1 cellular context compared by ENCODE assay signal in the genomic region with DNA sequence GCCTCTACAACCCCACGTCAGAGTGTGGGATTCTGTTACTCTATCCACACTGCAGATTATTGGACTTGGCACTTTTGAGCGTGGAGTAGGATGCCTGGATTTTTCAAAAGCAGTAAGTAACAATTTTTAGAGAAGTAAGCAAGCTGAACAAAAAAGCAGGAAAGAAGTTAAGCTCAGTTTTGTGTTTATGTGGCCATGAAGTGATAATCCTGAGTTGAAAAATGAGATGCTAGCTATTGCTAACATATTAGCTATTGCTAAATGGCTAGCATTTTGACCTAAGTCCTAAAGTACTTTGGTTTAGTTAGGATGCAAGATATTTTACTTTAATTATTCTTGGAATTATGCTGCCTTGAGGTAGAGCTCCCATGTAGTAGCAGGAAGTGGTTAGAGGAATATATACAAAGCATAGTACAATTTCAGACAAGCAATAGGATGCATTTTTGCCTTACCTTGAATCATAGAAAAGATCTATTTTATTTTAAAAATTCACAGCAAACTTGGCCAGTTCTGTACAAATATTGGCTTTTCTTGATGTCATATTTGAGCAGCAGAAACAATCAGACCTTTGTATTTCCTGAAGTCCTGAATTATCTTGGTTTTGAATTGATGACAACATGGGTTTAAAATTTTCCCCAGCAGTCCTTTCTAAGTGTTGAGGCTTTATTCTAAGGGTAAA.
A peak's percentile ranks its signal among the peaks of the same experiment; 100 is the strongest.
TF ChIP-seq lines count a peak whose summit lies in the region.

No MANE protein-coding gene starts in this region.

TF ChIP-seq in HepG2, 621 proteins besides CTCF, POLR2A, EP300 and RAD21 (continues in another document):
- TF ChIP-seq HMG20A (CRISPR knock-in tag; IDR thresholded peaks at IDR 0.05; ENCODE audit: borderline replicate concordance) (peak; percentile 61; the same call in 1 of the 2 replicates), NFIB (CRISPR knock-in tag; IDR thresholded peaks at IDR 0.05; ENCODE audit: borderline replicate concordance) (no peak), TBX3 (IDR thresholded peaks at IDR 0.05; ENCODE audit: borderline replicate concordance) (no peak), NFE2L1 (CRISPR knock-in tag; IDR thresholded peaks at IDR 0.05; ENCODE audit: borderline replicate concordance) (no peak), ZNF660 (CRISPR knock-in tag; IDR thresholded peaks at IDR 0.05; ENCODE audit: borderline replicate concordance, low read depth) (no peak), ARNTL (CRISPR knock-in tag; IDR thresholded peaks at IDR 0.05) (no peak), MXI1 (IDR thresholded peaks at IDR 0.05; ENCODE audit: borderline replicate concordance, low read depth, low read length) (no peak), FOXA3 (CRISPR knock-in tag; IDR thresholded peaks at IDR 0.05) (peak; percentile 36; the same call in 1 of the 2 replicates), SRSF9 (IDR thresholded peaks at IDR 0.05; ENCODE audit: borderline replicate concordance, insufficient read depth, low read depth, low read length, poor library complexity, severe bottlenecking) (no peak), SMARCE1 (IDR thresholded peaks at IDR 0.05; ENCODE audit: borderline replicate concordance) (no peak), HNF4G (IDR thresholded peaks at IDR 0.05; ENCODE audit: borderline replicate concordance, low read depth, low read length) (peak; percentile 3; the same call in 1 of the 2 replicates), HNF4G (CRISPR knock-in tag; IDR thresholded peaks at IDR 0.05; ENCODE audit: borderline replicate concordance, low read depth) (no peak), DPF2 (CRISPR knock-in tag; IDR thresholded peaks at IDR 0.05; ENCODE audit: borderline replicate concordance, low read depth) (no peak), NAIF1 (CRISPR knock-in tag; IDR thresholded peaks at IDR 0.05; ENCODE audit: borderline replicate concordance) (0 out of 2 replicates have a peak, but pooled peaks have one; percentile 16), ZNF546 (CRISPR knock-in tag; conservative IDR thresholded peaks at IDR 0.05) (no peak), CREB1 (IDR thresholded peaks at IDR 0.05) (no peak), CREB1 (CRISPR knock-in tag; IDR thresholded peaks at IDR 0.05) (peak; percentile 65), ELF3 (CRISPR knock-in tag; IDR thresholded peaks at IDR 0.05) (peak; percentile 78), SAP130 (CRISPR knock-in tag; IDR thresholded peaks at IDR 0.05; ENCODE audit: low read depth) (no peak; the same call in 1 of the 2 replicates), ZNF792 (CRISPR knock-in tag; IDR thresholded peaks at IDR 0.05) (no peak), ZNF468 (CRISPR knock-in tag; IDR thresholded peaks at IDR 0.05) (no peak), NR2F6 (IDR thresholded peaks at IDR 0.05) (no peak), NR2F6 (CRISPR knock-in tag; IDR thresholded peaks at IDR 0.05) (no peak), CEBPB (IDR thresholded peaks at IDR 0.05; ENCODE audit: borderline replicate concordance, low read depth, low read length) (peak; percentile 71; the same call in 1 of the 2 replicates), NFIC (IDR thresholded peaks at IDR 0.05; ENCODE audit: low read length) (peak; percentile 8; the same call in 1 of the 2 replicates), ZNF713 (CRISPR knock-in tag; IDR thresholded peaks at IDR 0.05) (no peak), SNAPC2 (CRISPR knock-in tag; IDR thresholded peaks at IDR 0.05) (no peak), SP140L (CRISPR knock-in tag; IDR thresholded peaks at IDR 0.05; ENCODE audit: borderline replicate concordance) (no peak), NFYB (CRISPR knock-in tag; IDR thresholded peaks at IDR 0.05) (no peak), GATAD2A (CRISPR knock-in tag; IDR thresholded peaks at IDR 0.05) (peak; percentile 70), BHLHE40 (IDR thresholded peaks at IDR 0.05; ENCODE audit: low read length) (no peak), PCBP1 (IDR thresholded peaks at IDR 0.05; ENCODE audit: borderline replicate concordance, low read depth, low read length) (no peak)
- TF ChIP-seq, protein P1, sequence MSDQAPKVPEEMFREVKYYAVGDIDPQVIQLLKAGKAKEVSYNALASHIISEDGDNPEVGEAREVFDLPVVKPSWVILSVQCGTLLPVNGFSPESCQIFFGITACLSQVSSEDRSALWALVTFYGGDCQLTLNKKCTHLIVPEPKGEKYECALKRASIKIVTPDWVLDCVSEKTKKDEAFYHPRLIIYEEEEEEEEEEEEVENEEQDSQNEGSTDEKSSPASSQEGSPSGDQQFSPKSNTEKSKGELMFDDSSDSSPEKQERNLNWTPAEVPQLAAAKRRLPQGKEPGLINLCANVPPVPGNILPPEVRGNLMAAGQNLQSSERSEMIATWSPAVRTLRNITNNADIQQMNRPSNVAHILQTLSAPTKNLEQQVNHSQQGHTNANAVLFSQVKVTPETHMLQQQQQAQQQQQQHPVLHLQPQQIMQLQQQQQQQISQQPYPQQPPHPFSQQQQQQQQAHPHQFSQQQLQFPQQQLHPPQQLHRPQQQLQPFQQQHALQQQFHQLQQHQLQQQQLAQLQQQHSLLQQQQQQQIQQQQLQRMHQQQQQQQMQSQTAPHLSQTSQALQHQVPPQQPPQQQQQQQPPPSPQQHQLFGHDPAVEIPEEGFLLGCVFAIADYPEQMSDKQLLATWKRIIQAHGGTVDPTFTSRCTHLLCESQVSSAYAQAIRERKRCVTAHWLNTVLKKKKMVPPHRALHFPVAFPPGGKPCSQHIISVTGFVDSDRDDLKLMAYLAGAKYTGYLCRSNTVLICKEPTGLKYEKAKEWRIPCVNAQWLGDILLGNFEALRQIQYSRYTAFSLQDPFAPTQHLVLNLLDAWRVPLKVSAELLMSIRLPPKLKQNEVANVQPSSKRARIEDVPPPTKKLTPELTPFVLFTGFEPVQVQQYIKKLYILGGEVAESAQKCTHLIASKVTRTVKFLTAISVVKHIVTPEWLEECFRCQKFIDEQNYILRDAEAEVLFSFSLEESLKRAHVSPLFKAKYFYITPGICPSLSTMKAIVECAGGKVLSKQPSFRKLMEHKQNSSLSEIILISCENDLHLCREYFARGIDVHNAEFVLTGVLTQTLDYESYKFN (CRISPR knock-in tag; conservative IDR thresholded peaks at IDR 0.05): peak; percentile 52
- TF ChIP-seq, protein P2, sequence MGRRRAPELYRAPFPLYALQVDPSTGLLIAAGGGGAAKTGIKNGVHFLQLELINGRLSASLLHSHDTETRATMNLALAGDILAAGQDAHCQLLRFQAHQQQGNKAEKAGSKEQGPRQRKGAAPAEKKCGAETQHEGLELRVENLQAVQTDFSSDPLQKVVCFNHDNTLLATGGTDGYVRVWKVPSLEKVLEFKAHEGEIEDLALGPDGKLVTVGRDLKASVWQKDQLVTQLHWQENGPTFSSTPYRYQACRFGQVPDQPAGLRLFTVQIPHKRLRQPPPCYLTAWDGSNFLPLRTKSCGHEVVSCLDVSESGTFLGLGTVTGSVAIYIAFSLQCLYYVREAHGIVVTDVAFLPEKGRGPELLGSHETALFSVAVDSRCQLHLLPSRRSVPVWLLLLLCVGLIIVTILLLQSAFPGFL (CRISPR knock-in tag; IDR thresholded peaks at IDR 0.05): no peak
- TF ChIP-seq, protein P3, sequence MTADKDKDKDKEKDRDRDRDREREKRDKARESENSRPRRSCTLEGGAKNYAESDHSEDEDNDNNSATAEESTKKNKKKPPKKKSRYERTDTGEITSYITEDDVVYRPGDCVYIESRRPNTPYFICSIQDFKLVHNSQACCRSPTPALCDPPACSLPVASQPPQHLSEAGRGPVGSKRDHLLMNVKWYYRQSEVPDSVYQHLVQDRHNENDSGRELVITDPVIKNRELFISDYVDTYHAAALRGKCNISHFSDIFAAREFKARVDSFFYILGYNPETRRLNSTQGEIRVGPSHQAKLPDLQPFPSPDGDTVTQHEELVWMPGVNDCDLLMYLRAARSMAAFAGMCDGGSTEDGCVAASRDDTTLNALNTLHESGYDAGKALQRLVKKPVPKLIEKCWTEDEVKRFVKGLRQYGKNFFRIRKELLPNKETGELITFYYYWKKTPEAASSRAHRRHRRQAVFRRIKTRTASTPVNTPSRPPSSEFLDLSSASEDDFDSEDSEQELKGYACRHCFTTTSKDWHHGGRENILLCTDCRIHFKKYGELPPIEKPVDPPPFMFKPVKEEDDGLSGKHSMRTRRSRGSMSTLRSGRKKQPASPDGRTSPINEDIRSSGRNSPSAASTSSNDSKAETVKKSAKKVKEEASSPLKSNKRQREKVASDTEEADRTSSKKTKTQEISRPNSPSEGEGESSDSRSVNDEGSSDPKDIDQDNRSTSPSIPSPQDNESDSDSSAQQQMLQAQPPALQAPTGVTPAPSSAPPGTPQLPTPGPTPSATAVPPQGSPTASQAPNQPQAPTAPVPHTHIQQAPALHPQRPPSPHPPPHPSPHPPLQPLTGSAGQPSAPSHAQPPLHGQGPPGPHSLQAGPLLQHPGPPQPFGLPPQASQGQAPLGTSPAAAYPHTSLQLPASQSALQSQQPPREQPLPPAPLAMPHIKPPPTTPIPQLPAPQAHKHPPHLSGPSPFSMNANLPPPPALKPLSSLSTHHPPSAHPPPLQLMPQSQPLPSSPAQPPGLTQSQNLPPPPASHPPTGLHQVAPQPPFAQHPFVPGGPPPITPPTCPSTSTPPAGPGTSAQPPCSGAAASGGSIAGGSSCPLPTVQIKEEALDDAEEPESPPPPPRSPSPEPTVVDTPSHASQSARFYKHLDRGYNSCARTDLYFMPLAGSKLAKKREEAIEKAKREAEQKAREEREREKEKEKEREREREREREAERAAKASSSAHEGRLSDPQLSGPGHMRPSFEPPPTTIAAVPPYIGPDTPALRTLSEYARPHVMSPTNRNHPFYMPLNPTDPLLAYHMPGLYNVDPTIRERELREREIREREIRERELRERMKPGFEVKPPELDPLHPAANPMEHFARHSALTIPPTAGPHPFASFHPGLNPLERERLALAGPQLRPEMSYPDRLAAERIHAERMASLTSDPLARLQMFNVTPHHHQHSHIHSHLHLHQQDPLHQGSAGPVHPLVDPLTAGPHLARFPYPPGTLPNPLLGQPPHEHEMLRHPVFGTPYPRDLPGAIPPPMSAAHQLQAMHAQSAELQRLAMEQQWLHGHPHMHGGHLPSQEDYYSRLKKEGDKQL (CRISPR knock-in tag; IDR thresholded peaks at IDR 0.05; ENCODE audit: low read depth): no peak
- TF ChIP-seq, protein P4, sequence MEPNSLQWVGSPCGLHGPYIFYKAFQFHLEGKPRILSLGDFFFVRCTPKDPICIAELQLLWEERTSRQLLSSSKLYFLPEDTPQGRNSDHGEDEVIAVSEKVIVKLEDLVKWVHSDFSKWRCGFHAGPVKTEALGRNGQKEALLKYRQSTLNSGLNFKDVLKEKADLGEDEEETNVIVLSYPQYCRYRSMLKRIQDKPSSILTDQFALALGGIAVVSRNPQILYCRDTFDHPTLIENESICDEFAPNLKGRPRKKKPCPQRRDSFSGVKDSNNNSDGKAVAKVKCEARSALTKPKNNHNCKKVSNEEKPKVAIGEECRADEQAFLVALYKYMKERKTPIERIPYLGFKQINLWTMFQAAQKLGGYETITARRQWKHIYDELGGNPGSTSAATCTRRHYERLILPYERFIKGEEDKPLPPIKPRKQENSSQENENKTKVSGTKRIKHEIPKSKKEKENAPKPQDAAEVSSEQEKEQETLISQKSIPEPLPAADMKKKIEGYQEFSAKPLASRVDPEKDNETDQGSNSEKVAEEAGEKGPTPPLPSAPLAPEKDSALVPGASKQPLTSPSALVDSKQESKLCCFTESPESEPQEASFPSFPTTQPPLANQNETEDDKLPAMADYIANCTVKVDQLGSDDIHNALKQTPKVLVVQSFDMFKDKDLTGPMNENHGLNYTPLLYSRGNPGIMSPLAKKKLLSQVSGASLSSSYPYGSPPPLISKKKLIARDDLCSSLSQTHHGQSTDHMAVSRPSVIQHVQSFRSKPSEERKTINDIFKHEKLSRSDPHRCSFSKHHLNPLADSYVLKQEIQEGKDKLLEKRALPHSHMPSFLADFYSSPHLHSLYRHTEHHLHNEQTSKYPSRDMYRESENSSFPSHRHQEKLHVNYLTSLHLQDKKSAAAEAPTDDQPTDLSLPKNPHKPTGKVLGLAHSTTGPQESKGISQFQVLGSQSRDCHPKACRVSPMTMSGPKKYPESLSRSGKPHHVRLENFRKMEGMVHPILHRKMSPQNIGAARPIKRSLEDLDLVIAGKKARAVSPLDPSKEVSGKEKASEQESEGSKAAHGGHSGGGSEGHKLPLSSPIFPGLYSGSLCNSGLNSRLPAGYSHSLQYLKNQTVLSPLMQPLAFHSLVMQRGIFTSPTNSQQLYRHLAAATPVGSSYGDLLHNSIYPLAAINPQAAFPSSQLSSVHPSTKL (CRISPR knock-in tag; IDR thresholded peaks at IDR 0.05): peak; percentile 70; the same call in 1 of the 2 replicates
- TF ChIP-seq, protein P5, sequence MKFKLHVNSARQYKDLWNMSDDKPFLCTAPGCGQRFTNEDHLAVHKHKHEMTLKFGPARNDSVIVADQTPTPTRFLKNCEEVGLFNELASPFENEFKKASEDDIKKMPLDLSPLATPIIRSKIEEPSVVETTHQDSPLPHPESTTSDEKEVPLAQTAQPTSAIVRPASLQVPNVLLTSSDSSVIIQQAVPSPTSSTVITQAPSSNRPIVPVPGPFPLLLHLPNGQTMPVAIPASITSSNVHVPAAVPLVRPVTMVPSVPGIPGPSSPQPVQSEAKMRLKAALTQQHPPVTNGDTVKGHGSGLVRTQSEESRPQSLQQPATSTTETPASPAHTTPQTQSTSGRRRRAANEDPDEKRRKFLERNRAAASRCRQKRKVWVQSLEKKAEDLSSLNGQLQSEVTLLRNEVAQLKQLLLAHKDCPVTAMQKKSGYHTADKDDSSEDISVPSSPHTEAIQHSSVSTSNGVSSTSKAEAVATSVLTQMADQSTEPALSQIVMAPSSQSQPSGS (CRISPR knock-in tag; IDR thresholded peaks at IDR 0.05): peak; percentile 40; the same call in 1 of the 2 replicates
- TF ChIP-seq, protein P6, sequence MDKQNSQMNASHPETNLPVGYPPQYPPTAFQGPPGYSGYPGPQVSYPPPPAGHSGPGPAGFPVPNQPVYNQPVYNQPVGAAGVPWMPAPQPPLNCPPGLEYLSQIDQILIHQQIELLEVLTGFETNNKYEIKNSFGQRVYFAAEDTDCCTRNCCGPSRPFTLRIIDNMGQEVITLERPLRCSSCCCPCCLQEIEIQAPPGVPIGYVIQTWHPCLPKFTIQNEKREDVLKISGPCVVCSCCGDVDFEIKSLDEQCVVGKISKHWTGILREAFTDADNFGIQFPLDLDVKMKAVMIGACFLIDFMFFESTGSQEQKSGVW (CRISPR knock-in tag; IDR thresholded peaks at IDR 0.05; ENCODE audit: borderline replicate concordance): no peak
- TF ChIP-seq, protein P7, sequence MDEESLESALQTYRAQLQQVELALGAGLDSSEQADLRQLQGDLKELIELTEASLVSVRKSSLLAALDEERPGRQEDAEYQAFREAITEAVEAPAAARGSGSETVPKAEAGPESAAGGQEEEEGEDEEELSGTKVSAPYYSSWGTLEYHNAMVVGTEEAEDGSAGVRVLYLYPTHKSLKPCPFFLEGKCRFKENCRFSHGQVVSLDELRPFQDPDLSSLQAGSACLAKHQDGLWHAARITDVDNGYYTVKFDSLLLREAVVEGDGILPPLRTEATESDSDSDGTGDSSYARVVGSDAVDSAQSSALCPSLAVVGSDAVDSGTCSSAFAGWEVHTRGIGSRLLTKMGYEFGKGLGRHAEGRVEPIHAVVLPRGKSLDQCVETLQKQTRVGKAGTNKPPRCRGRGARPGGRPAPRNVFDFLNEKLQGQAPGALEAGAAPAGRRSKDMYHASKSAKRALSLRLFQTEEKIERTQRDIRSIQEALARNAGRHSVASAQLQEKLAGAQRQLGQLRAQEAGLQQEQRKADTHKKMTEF (CRISPR knock-in tag; IDR thresholded peaks at IDR 0.05): peak; percentile 38; the same call in 1 of the 2 replicates
